28 cellular contexts compared by ENCODE assay signal in the genomic region with DNA sequence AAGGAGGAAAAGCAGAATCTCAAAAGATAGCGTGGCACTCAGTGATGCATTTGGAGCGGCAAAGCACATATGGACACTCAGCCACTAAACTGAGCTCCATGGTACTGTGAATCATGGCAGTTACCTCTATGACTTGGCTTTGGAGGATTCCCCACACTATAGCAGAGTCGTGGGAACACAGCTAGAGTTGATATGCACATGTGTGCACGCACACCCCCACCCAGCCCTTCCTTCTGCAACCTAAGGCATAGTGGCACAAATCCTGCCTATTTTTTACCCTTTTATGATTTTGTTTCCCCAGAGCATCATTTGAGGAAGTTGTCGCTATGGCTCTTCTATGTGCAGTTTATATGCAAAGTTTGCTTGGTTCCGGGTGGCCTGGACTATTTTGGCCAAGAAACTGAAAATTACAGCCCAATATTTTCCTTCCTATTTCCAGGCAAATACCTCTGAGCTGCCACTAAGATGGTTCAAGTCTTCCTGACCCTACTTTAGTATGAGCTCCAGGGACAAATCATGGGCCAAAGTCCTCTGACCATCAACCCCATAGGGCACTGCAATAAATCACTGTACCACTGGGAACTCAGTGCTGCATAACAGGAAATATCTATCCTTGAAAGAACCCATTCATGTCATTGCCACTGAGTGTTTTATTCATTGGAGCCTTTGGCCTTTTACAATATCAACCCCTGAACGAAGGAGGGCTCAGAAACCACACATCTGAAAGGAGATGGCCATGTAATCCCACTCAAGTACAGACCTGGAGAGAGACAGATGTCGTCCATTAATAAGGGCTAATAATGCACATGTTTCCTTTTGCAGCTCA.
"Had no signal": no experiment of that assay in that cellular context is flagged by ENCODE, and none has a peak within 500 bp of the region (broad histone marks: within the 10 kb centered on the region; RNA-seq: fewer than 3 reads in every experiment).

No MANE protein-coding gene starts in this region.

- H3K9ac ChIP-seq: parathyroid adenoma had no signal

- H3K27ac ChIP-seq: ascending aorta, coronary artery, parathyroid adenoma, right atrium auricular region, spleen, thoracic aorta, uterus, VCaP had no signal

- H3K36me3 Mint-ChIP-seq: activated naive CD8-positive, alpha-beta T cell; mesothelial cell of epicardium; naive B cell; type B pancreatic cell had no signal

- DNase-seq: activated CD4-positive, alpha-beta T cell treated with anti-CD3 and anti-CD28 coated beads for 4 hours; activated CD4-positive, alpha-beta T cell treated with anti-CD3 and anti-CD28 coated beads, Interleukin-2, amount 50 U/mL, for 4 hours; activated naive CD4-positive, alpha-beta T cell; activated T-cell treated with anti-CD3 and anti-CD28 coated beads for 4 hours; activated T-cell treated with anti-CD3 and anti-CD28 coated beads, Interleukin-2, amount 50 U/mL, for 72 hours; dorsolateral prefrontal cortex; effector memory CD4-positive, alpha-beta T cell; erythroblast; hippocampal formation; left cardiac atrium; mammary epithelial cell; naive B cell; occipital lobe; spleen; T-helper 9 cell; uterus had no signal

- H3K27me3 ChIP-seq: ascending aorta, dorsolateral prefrontal cortex, right atrium auricular region, spleen, uterus had no signal

- H3K9me3 Mint-ChIP-seq: activated T-cell treated with anti-CD3 and anti-CD28 coated beads, Interleukin-2, amount 50 U/mL, for 72 hours; mesothelial cell of epicardium; naive B cell; stimulated activated naive CD8-positive, alpha-beta T cell treated with anti-CD3 and anti-CD28 coated beads, Interleukin-15, Interleukin-2, amounts not matched to agents 100 ng/mL and 50 ng/mL, for 24 hours; T-helper 1 cell treated with Interleukin-12 subunit alpha and Interleukin-12 subunit beta and Interleukin-4 antibody, amounts not matched to agents 30 μg/mL and 1 μg/mL, for 36 hours; type B pancreatic cell had no signal

- H3K79me2 ChIP-seq: parathyroid adenoma had no signal

- H3K4me3 ChIP-seq: ascending aorta, coronary artery, dorsolateral prefrontal cortex, right atrium auricular region, spleen, thoracic aorta, uterus had no signal

- H3K36me3 ChIP-seq: ascending aorta, right atrium auricular region, spleen, thoracic aorta, uterus had no signal

- H3K4me1 ChIP-seq: ascending aorta, parathyroid adenoma, right atrium auricular region, spleen, uterus had no signal

- H2AFZ ChIP-seq: parathyroid adenoma had no signal

- H3K27ac Mint-ChIP-seq: activated naive CD8-positive, alpha-beta T cell; activated T-cell treated with anti-CD3 and anti-CD28 coated beads, Interleukin-2, amount 50 U/mL, for 72 hours; mesothelial cell of epicardium; naive B cell; stimulated activated naive CD8-positive, alpha-beta T cell treated with anti-CD3 and anti-CD28 coated beads, Interleukin-15, Interleukin-2, amounts not matched to agents 100 ng/mL and 50 ng/mL, for 24 hours; T-helper 1 cell treated with Interleukin-12 subunit alpha and Interleukin-12 subunit beta and Interleukin-4 antibody, amounts not matched to agents 30 μg/mL and 1 μg/mL, for 36 hours; type B pancreatic cell had no signal

- H3K27me3 Mint-ChIP-seq: brain had no signal

- H3K4me3 Mint-ChIP-seq: activated naive CD8-positive, alpha-beta T cell; activated T-cell treated with anti-CD3 and anti-CD28 coated beads, Interleukin-2, amount 50 U/mL, for 72 hours; brain; mesothelial cell of epicardium; naive B cell; stimulated activated naive CD8-positive, alpha-beta T cell treated with anti-CD3 and anti-CD28 coated beads, Interleukin-15, Interleukin-2, amounts not matched to agents 100 ng/mL and 50 ng/mL, for 24 hours; T-helper 1 cell treated with Interleukin-12 subunit alpha and Interleukin-12 subunit beta and Interleukin-4 antibody, amounts not matched to agents 30 μg/mL and 1 μg/mL, for 36 hours; type B pancreatic cell had no signal

- H3K9me3 ChIP-seq: ascending aorta, right atrium auricular region, spleen, thoracic aorta, uterus had no signal
